In genomic region chr16:31200821-31201510, GRCh38 we compare ENCODE assay signal across 9 cellular contexts. TPM values are rescaled to one million over a fixed set of nuclear protein-coding genes. Genes with fewer than 3 reads are reported as not detected.
DNase-seq lines count a peak whose midpoint lies in the region; ATAC-seq, FAIRE-seq and TF ChIP-seq lines count a peak whose summit lies in the region.
"Had no signal": no experiment of that assay in that cellular context is flagged by ENCODE, and none has a peak within 500 bp of the region (broad histone marks: within the 10 kb centered on the region; RNA-seq: fewer than 3 reads in every experiment).

No MANE protein-coding gene starts in this region.

- peaks cover 22% of the 10 kb centered on the region for H3K36me3 ChIP-seq in NT2/D1 (ENCODE audit: insufficient read depth, insufficient read length, low read length)
- H3K36me3 ChIP-seq in astrocyte (ENCODE audit: insufficient read depth, low read length) = peaks cover 6% of the 10 kb centered on the region
- no peaks in the 10 kb centered on the region for H3K36me3 ChIP-seq in mucosa of stomach (ENCODE audit: control insufficient read depth, insufficient read depth, low read length)

- H3K27ac Mint-ChIP-seq in astrocyte (ENCODE audit: unreplicated experiment) = no peak overlapping the region

- H4K20me1 ChIP-seq in astrocyte (ENCODE audit: insufficient read depth, low read length) = peaks cover 48% of the 10 kb centered on the region

- no peak overlapping the region for H2AFZ ChIP-seq in astrocyte (ENCODE audit: low read depth, low read length)

- DNase-seq in EH (ENCODE audit: low read depth) = peak; percentile 59
- DNase-seq in NT2/D1 (ENCODE audit: low read depth, low spot score) = no peak
- no peak for DNase-seq in astrocyte (ENCODE audit: low read depth)
- DNase-seq in kidney tubule cell (ENCODE audit: low spot score) = no peak

- peak overlapping the region; percentile 88 for H3K4me2 ChIP-seq in astrocyte (ENCODE audit: low read length)

- peaks cover 23% of the 10 kb centered on the region for H3K36me3 Mint-ChIP-seq in astrocyte (ENCODE audit: low read depth, unreplicated experiment)

- peaks cover 4% of the 10 kb centered on the region for H3K27me3 Mint-ChIP-seq in astrocyte (ENCODE audit: low read depth, unreplicated experiment)

- no peak for FAIRE-seq in astrocyte (lab: Jason Lieb, UNC)

- no peaks in the 10 kb centered on the region for H3K9me3 Mint-ChIP-seq in astrocyte (ENCODE audit: unreplicated experiment)

- ATAC-seq in HG03342 (IDR thresholded peaks at IDR 0.05; ENCODE audit: unreplicated experiment) (no peak), HG03108 (IDR thresholded peaks at IDR 0.05; ENCODE audit: unreplicated experiment) (no peak), HG03439 (IDR thresholded peaks at IDR 0.05; ENCODE audit: unreplicated experiment) (no peak)

- H3K9me3 ChIP-seq in NT2/D1 (ENCODE audit: insufficient read depth, low read length) = no peaks in the 10 kb centered on the region
- H3K9me3 ChIP-seq in astrocyte (ENCODE audit: insufficient read depth, low read depth, low read length) = no peaks in the 10 kb centered on the region
- no peaks in the 10 kb centered on the region for H3K9me3 ChIP-seq in mucosa of stomach (ENCODE audit: control insufficient read depth, low read length)

- no peak overlapping the region for H3K27ac ChIP-seq in astrocyte (ENCODE audit: low read depth, low read length)

- peaks cover 11% of the 10 kb centered on the region for H3K4me1 Mint-ChIP-seq in astrocyte (ENCODE audit: low read depth, unreplicated experiment)

- no peaks in the 10 kb centered on the region for H3K4me1 ChIP-seq in NT2/D1 (ENCODE audit: insufficient read depth, insufficient read length)
- peaks cover 7% of the 10 kb centered on the region for H3K4me1 ChIP-seq in astrocyte (ENCODE audit: insufficient read depth, low read length)
- H3K4me1 ChIP-seq in mucosa of stomach (ENCODE audit: control insufficient read depth, insufficient read depth, low read length) = peaks cover 19% of the 10 kb centered on the region

- H3K4me3 Mint-ChIP-seq in astrocyte (ENCODE audit: unreplicated experiment) = peak overlapping the region; percentile 54

- peak overlapping the region; percentile 86 for H3K9ac ChIP-seq in NT2/D1 (ENCODE audit: insufficient read length, low read depth)
- peak overlapping the region; percentile 63 for H3K9ac ChIP-seq in astrocyte (ENCODE audit: low read length)
- H3K9ac ChIP-seq in mucosa of stomach (ENCODE audit: low read length) = peak overlapping the region; percentile 61

- TF ChIP-seq CTCF in astrocyte (IDR thresholded peaks at IDR 0.05; ENCODE audit: insufficient read depth, low read depth, low read length) = no peak

- H3K79me2 ChIP-seq in astrocyte (ENCODE audit: insufficient read depth, low read length) = no peaks in the 10 kb centered on the region

- H3K4me3 ChIP-seq in NT2/D1 (ENCODE audit: insufficient read length, low read depth) = peak overlapping the region; percentile 82
- H3K4me3 ChIP-seq in astrocyte (ENCODE audit: insufficient read depth, low read depth, low read length) = no peak overlapping the region
- H3K4me3 ChIP-seq in mucosa of stomach (ENCODE audit: low read length) = no peak overlapping the region

- H3K27me3 ChIP-seq in NT2/D1 (ENCODE audit: insufficient read depth, insufficient read length) (peaks cover 10% of the 10 kb centered on the region), astrocyte (ENCODE audit: insufficient read depth, low read length) (no peaks in the 10 kb centered on the region), mucosa of stomach (ENCODE audit: control insufficient read depth, insufficient read depth, low read length) (no peaks in the 10 kb centered on the region)

RNA-seq across cellular contexts. Expression of gene PYCARD, which starts 1.6 kb away (rescaled TPM):
- 7.3 and 9.0 TPM in 2 replicates for total RNA-seq in astrocyte

RNA-seq across cellular contexts. Expression of gene TRIM72, which starts 13.0 kb away (rescaled TPM):
- total RNA-seq in astrocyte = not detected in 2 replicates

RNA-seq across cellular contexts. Expression of gene PYDC1, which starts 16.0 kb away (rescaled TPM):
- total RNA-seq in astrocyte = not detected in 2 replicates
- total RNA-seq: lung had no signal

RNA-seq across cellular contexts. Expression of gene FUS, which starts 21.0 kb away (rescaled TPM):
- 250 and 309 TPM in 2 replicates for total RNA-seq in astrocyte

RNA-seq across cellular contexts. Expression of gene PRSS36, which starts 51.1 kb away (rescaled TPM):
- 0.19 and 0.41 TPM in 2 replicates for total RNA-seq in astrocyte
